15 cellular contexts compared by ENCODE assay signal in the genomic region with DNA sequence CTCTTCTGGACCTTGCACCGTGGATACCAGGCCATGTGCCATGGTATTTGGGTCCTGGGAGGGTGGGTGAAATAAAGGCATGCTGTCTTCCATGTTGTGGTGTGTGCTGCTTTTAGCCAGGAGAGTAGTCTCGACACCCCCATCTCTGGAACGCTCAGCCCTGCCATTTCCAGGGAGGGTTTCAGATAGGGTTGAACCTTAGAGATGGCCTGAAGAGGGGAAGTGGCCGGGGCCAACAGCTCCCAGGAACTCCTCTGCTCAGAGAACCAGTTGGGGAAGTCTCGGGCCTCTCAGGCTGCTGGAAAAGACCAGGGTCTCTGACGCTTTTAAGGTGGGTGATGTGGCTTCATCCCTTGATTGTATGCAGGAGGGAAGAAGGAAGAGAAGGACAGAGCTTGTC. TPM values are rescaled to one million over a fixed set of nuclear protein-coding genes. Genes with fewer than 3 reads are reported as not detected.
A peak's percentile ranks its signal among the peaks of the same experiment; 100 is the strongest.
DNase-seq lines count a peak whose midpoint lies in the region; ATAC-seq and TF ChIP-seq lines count a peak whose summit lies in the region.
"Had no signal": no experiment of that assay in that cellular context is flagged by ENCODE, and none has a peak within 500 bp of the region (broad histone marks: within the 10 kb centered on the region; RNA-seq: fewer than 3 reads in every experiment).

No MANE protein-coding gene starts in this region.

- H3K4me3 Mint-ChIP-seq in dendritic cell treated with granulocyte-macrophage colony-stimulating factor and Interleukin-4, amounts not matched to agents 40 ng/mL and 50 ng/mL, for 4 days, result peak overlapping the region; percentile 17
- H3K4me3 Mint-ChIP-seq: H9 had no signal

- H3K9me3 Mint-ChIP-seq in dendritic cell treated with granulocyte-macrophage colony-stimulating factor and Interleukin-4, amounts not matched to agents 40 ng/mL and 50 ng/mL, for 4 days, result no peaks in the 10 kb centered on the region
- H3K9me3 Mint-ChIP-seq: H9 had no signal

- intact Hi-C loops in dendritic cell treated with granulocyte-macrophage colony-stimulating factor and Interleukin-4, amounts not matched to agents 40 ng/mL and 50 ng/mL, for 4 days (cut with micrococcal nuclease), result no loop called here
- intact Hi-C loops in upper lobe of right lung (cut with DNase I), result no loop called here
- intact Hi-C loops in psoas muscle (cut with DNase I), result loop anchor here in 1 of 2 donors (10.0 kb wide), 1 partner anchor 225 kb away; no protein-coding TSS in a partner anchor

- ATAC-seq in RWPE2 (ENCODE audit: low read depth) (no peak), left lobe of liver (peak; percentile 6), upper lobe of right lung (no peak), psoas muscle (no peak)

- peaks cover 84% of the 10 kb centered on the region for H3K4me1 Mint-ChIP-seq in dendritic cell treated with granulocyte-macrophage colony-stimulating factor and Interleukin-4, amounts not matched to agents 40 ng/mL and 50 ng/mL, for 4 days (ENCODE audit: low read depth)

- H3K4me3 ChIP-seq in RWPE2 (ENCODE audit: severe bottlenecking) (no peak overlapping the region), upper lobe of right lung (no peak overlapping the region), psoas muscle (no peak overlapping the region)

- H3K27me3 ChIP-seq in RWPE2 (ENCODE audit: insufficient read depth, poor library complexity, severe bottlenecking), result no peaks in the 10 kb centered on the region
- H3K27me3 ChIP-seq in upper lobe of right lung, result peaks cover 11% of the 10 kb centered on the region
- H3K27me3 ChIP-seq in psoas muscle (ENCODE audit: insufficient read depth in 3 of 3, low read length in 2 of 3), result peaks cover 0 to 14% (median 7%) of the 10 kb centered on the region in 3 donors

- H3K27ac ChIP-seq in RWPE2 (ENCODE audit: poor library complexity, severe bottlenecking), result peak overlapping the region; percentile 87
- H3K27ac ChIP-seq in upper lobe of right lung, result no peak overlapping the region
- H3K27ac ChIP-seq in psoas muscle, result no peak overlapping the region

- no peak for DNase-seq in RWPE2 (ENCODE audit: low spot score)
- no peak for DNase-seq in left lobe of liver (ENCODE audit: low spot score)
- peak; percentile 57 for DNase-seq in upper lobe of right lung
- DNase-seq in NCI-H2171 (lab: John Stamatoyannopoulos, UW), result no peak
- no peak for DNase-seq in psoas muscle
- DNase-seq in hepatic stellate cell (ENCODE audit: low spot score), result no peak
- DNase-seq: DMS79 treated with DMSO at 0.1 percent for 48 hours, H9, NCI-H1436, NCI-H1930, NCI-H345, NCI-H526 had no signal

- no peaks in the 10 kb centered on the region for H3K9me3 ChIP-seq in RWPE2 (ENCODE audit: severe bottlenecking)
- H3K9me3 ChIP-seq in upper lobe of right lung, result no peaks in the 10 kb centered on the region
- H3K9me3 ChIP-seq in psoas muscle, result no peaks in the 10 kb centered on the region

- H3K27ac Mint-ChIP-seq in dendritic cell treated with granulocyte-macrophage colony-stimulating factor and Interleukin-4, amounts not matched to agents 40 ng/mL and 50 ng/mL, for 4 days, result peak overlapping the region; percentile 86

- H3K36me3 Mint-ChIP-seq in dendritic cell treated with granulocyte-macrophage colony-stimulating factor and Interleukin-4, amounts not matched to agents 40 ng/mL and 50 ng/mL, for 4 days (ENCODE audit: low read depth), result no peaks in the 10 kb centered on the region

- 78 to 87% (median 85%) methylated on average over 6 of the region's 6 CpGs for WGBS in psoas muscle, 3 donors

- H3K27me3 Mint-ChIP-seq in dendritic cell treated with granulocyte-macrophage colony-stimulating factor and Interleukin-4, amounts not matched to agents 40 ng/mL and 50 ng/mL, for 4 days, result peaks cover 15% of the 10 kb centered on the region

- H3K4me1 ChIP-seq in RWPE2 (ENCODE audit: insufficient read depth, poor library complexity, severe bottlenecking) (peaks cover 35% of the 10 kb centered on the region), upper lobe of right lung (peaks cover 40% of the 10 kb centered on the region), psoas muscle (peaks cover 5% of the 10 kb centered on the region)

- TF ChIP-seq CTCF in RWPE2 (IDR thresholded peaks at IDR 0.05; ENCODE audit: poor library complexity, severe bottlenecking) (no peak), upper lobe of right lung (IDR thresholded peaks at IDR 0.05) (no peak), psoas muscle (IDR thresholded peaks at IDR 0.05) (no peak)

- H3K36me3 ChIP-seq in RWPE2 (ENCODE audit: low read depth) (no peaks in the 10 kb centered on the region), upper lobe of right lung (no peaks in the 10 kb centered on the region), psoas muscle (ENCODE audit: insufficient read depth in 1 of 2, low read depth in 1 of 2) (no peaks in the 10 kb centered on the region)

RNA-seq across cellular contexts. Expression of a gene that starts 17.8 kb away (rescaled TPM):
- 0.05 TPM for total RNA-seq in left lobe of liver
- total RNA-seq in upper lobe of right lung, result 2.6 TPM
- not detected for total RNA-seq in psoas muscle
- not detected for polyA plus RNA-seq in psoas muscle
- total RNA-seq: IMR-90, M059J had no signal

RNA-seq across cellular contexts. Expression of a gene that starts 18.6 kb away (rescaled TPM):
- total RNA-seq in left lobe of liver, result 0.35 TPM
- total RNA-seq in upper lobe of right lung, result 80.2 TPM
- under 1 TPM in 3 of 4 donors, not detected in 1; 0.13 to 0.42 (median 0.32) TPM for total RNA-seq in psoas muscle
- 1 to 10 TPM in 1 of 3 donors, under 1 TPM in 1, not detected in 1; 0.09 to 1.1 TPM for polyA plus RNA-seq in psoas muscle
- total RNA-seq: H9, IMR-90, M059J had no signal
- polyA plus RNA-seq: IMR-90 had no signal

Comparison
In these comparisons a context has a peak if more than half of its experiments do, and no peak if none do; other contexts are left out.
1. RNA of a gene that starts 18.6 kb away (total RNA-seq): 80.2 TPM in upper lobe of right lung (single experiment); 0.35 TPM in left lobe of liver (single experiment) and 0.13 to 0.42 TPM in psoas muscle; every median in the first group is over 10 times any median in the second.